ENCODE assay signal across 14 cellular contexts in genomic region chr14:59154383-59154782, GRCh38. TPM values are rescaled to one million over a fixed set of nuclear protein-coding genes. Genes with fewer than 3 reads are reported as not detected.
A peak's percentile ranks its signal among the peaks of the same experiment; 100 is the strongest.
DNase-seq lines count a peak whose midpoint lies in the region; ATAC-seq and TF ChIP-seq lines count a peak whose summit lies in the region.
"Had no signal": no experiment of that assay in that cellular context is flagged by ENCODE, and none has a peak within 500 bp of the region (broad histone marks: within the 10 kb centered on the region; RNA-seq: fewer than 3 reads in every experiment).

No MANE protein-coding gene starts in this region.

- peaks cover 0 to 6% (median 0%) of the 10 kb centered on the region in 7 donors for H3K9me3 Mint-ChIP-seq in CD4-positive, CD25-positive, alpha-beta regulatory T cell
- peaks cover 6% of the 10 kb centered on the region for H3K9me3 Mint-ChIP-seq in activated T-helper 17 cell treated with anti-CD3 and anti-CD28 coated beads, Interleukin-2, amount 50 U/mL, for 72 hours

- H3K4me3 ChIP-seq in CD4-positive, CD25-positive, alpha-beta regulatory T cell (ENCODE audit: low read depth, low read length): peak overlapping the region; percentile 52
- H3K4me3 ChIP-seq in GM12865 (ENCODE audit: low read depth, low read length) (no peak overlapping the region), lower lobe of right lung (no peak overlapping the region), ovary (no peak overlapping the region)

- TF ChIP-seq CTCF in GM12865 (IDR thresholded peaks at IDR 0.05; ENCODE audit: insufficient read depth, low read depth, low read length, missing control alignments) (no peak), lower lobe of right lung (IDR thresholded peaks at IDR 0.05) (no peak), ovary (IDR thresholded peaks at IDR 0.05) (no peak)

- DNase-seq in CD4-positive, CD25-positive, alpha-beta regulatory T cell: peak in 2 of 3 donors; percentile 31 to 59
- DNase-seq in GM12865 (ENCODE audit: low read depth): peak; percentile 11
- no peak for DNase-seq in lower lobe of right lung
- DNase-seq in ovary: no peak
- DNase-seq in DMS114 treated with DMSO at 0.1 percent for 48 hours (lab: John Stamatoyannopoulos, UW; ENCODE audit: unreplicated experiment): no peak
- DNase-seq: AML-193; H9; KG1; NCI-H1048; NCI-H345; NK-92 treated with Interleukin-12 subunit alpha and Interleukin-12 subunit beta, amount 100 ng/mL, for 24 hours had no signal

- H3K4me1 Mint-ChIP-seq in CD4-positive, CD25-positive, alpha-beta regulatory T cell: peaks cover 11 to 32% (median 28%) of the 10 kb centered on the region in 4 donors
- peaks cover 14% of the 10 kb centered on the region for H3K4me1 Mint-ChIP-seq in activated T-helper 17 cell treated with anti-CD3 and anti-CD28 coated beads, Interleukin-2, amount 50 U/mL, for 72 hours

- WGBS in ovary, 3 donors: 83 to 95% (median 92%) methylated on average over 2 of the region's 2 CpGs

- no peaks in the 10 kb centered on the region for H3K9me3 ChIP-seq in CD4-positive, CD25-positive, alpha-beta regulatory T cell (ENCODE audit: control insufficient read depth in 2 of 2, low read length in 2 of 2)
- H3K9me3 ChIP-seq in lower lobe of right lung (no peaks in the 10 kb centered on the region), ovary (no peaks in the 10 kb centered on the region)

- H3K27me3 ChIP-seq in CD4-positive, CD25-positive, alpha-beta regulatory T cell (ENCODE audit: control insufficient read depth, insufficient read depth, low read length): peaks cover 5% of the 10 kb centered on the region
- H3K27me3 ChIP-seq in lower lobe of right lung (ENCODE audit: low read depth) (no peaks in the 10 kb centered on the region), ovary (no peaks in the 10 kb centered on the region)

- H3K36me3 Mint-ChIP-seq in CD4-positive, CD25-positive, alpha-beta regulatory T cell: no peaks in the 10 kb centered on the region
- no peaks in the 10 kb centered on the region for H3K36me3 Mint-ChIP-seq in activated T-helper 17 cell treated with anti-CD3 and anti-CD28 coated beads, Interleukin-2, amount 50 U/mL, for 72 hours (ENCODE audit: low read depth)

- H3K4me1 ChIP-seq in CD4-positive, CD25-positive, alpha-beta regulatory T cell (ENCODE audit: control insufficient read depth, insufficient read depth, low read length, poor library complexity, severe bottlenecking): peaks cover 15% of the 10 kb centered on the region
- peaks cover 8% of the 10 kb centered on the region for H3K4me1 ChIP-seq in lower lobe of right lung
- H3K4me1 ChIP-seq in ovary (ENCODE audit: insufficient read depth): no peaks in the 10 kb centered on the region

- peak overlapping the region; percentile 37 for H3K27ac ChIP-seq in CD4-positive, CD25-positive, alpha-beta regulatory T cell (ENCODE audit: insufficient read depth, low read length, poor library complexity, severe bottlenecking)
- H3K27ac ChIP-seq in lower lobe of right lung (peak overlapping the region; percentile 25), ovary (no peak overlapping the region)

- peak overlapping the region; percentile 52 to 78 (median 72) for H3K27ac Mint-ChIP-seq in CD4-positive, CD25-positive, alpha-beta regulatory T cell
- H3K27ac Mint-ChIP-seq in activated T-helper 17 cell treated with anti-CD3 and anti-CD28 coated beads, Interleukin-2, amount 50 U/mL, for 72 hours: peak overlapping the region; percentile 81
- H3K27ac Mint-ChIP-seq: H9 had no signal

- ATAC-seq in CD4-positive, CD25-positive, alpha-beta regulatory T cell (ENCODE audit: low read depth in 2 of 2): peak; percentile 53 to 78
- ATAC-seq in activated T-helper 17 cell treated with anti-CD3 and anti-CD28 coated beads, Interleukin-2, amount 50 U/mL, for 72 hours (replicated peaks): peak; percentile 47
- ATAC-seq in lower lobe of right lung (no peak), GM21825 (IDR thresholded peaks at IDR 0.05; ENCODE audit: unreplicated experiment) (no peak), GM21390 (IDR thresholded peaks at IDR 0.05; ENCODE audit: unreplicated experiment) (no peak)

- no peak for TF ChIP-seq EP300 in ovary (IDR thresholded peaks at IDR 0.05)

- H3K4me3 Mint-ChIP-seq in CD4-positive, CD25-positive, alpha-beta regulatory T cell: peak overlapping the region in 3 of 4 donors; percentile 13 to 16 (median 15)
- no peak overlapping the region for H3K4me3 Mint-ChIP-seq in activated T-helper 17 cell treated with anti-CD3 and anti-CD28 coated beads, Interleukin-2, amount 50 U/mL, for 72 hours
- H3K4me3 Mint-ChIP-seq: H9 had no signal

- no peak for TF ChIP-seq POLR2A in ovary (IDR thresholded peaks at IDR 0.05)

- no peaks in the 10 kb centered on the region for H3K36me3 ChIP-seq in CD4-positive, CD25-positive, alpha-beta regulatory T cell (ENCODE audit: control insufficient read depth, insufficient read depth, low read length)
- no peaks in the 10 kb centered on the region for H3K36me3 ChIP-seq in lower lobe of right lung
- no peaks in the 10 kb centered on the region for H3K36me3 ChIP-seq in ovary

- intact Hi-C loops in lower lobe of right lung (cut with DNase I) (no loop called here), ovary (cut with DNase I) (no loop called here)

- peaks cover 5% of the 10 kb centered on the region for H3K27me3 Mint-ChIP-seq in CD4-positive, CD25-positive, alpha-beta regulatory T cell
- no peaks in the 10 kb centered on the region for H3K27me3 Mint-ChIP-seq in activated T-helper 17 cell treated with anti-CD3 and anti-CD28 coated beads, Interleukin-2, amount 50 U/mL, for 72 hours

RNA-seq across cellular contexts. Expression of gene DAAM1, which starts 34.1 kb away (rescaled TPM):
- 36.5 TPM for total RNA-seq in CD4-positive, CD25-positive, alpha-beta regulatory T cell
- 10 to 100 TPM in 3 of 4 donors, 1 to 10 TPM in 1; 6.1 to 13.9 (median 11.0) TPM for polyA plus RNA-seq in CD4-positive, CD25-positive, alpha-beta regulatory T cell
- total RNA-seq in activated T-helper 17 cell treated with anti-CD3 and anti-CD28 coated beads, Interleukin-2, amount 50 U/mL, for 72 hours: 10 to 100 TPM; 10.5 to 13.8 TPM
- total RNA-seq in lower lobe of right lung (46.7 TPM), ovary (10 to 100 TPM; 22.7 to 83.3 (median 36.4) TPM)
- 10 to 100 TPM; 19.0 to 35.3 TPM for polyA plus RNA-seq in ovary

Comparison
In these comparisons a context has a peak if more than half of its experiments do, and no peak if none do; other contexts are left out.
1. ATAC-seq: peak in CD4-positive, CD25-positive, alpha-beta regulatory T cell (2 of 2) and activated T-helper 17 cell treated with anti-CD3 and anti-CD28 coated beads, Interleukin-2, amount 50 U/mL, for 72 hours (single experiment); none in lower lobe of right lung (0 of 2), GM21825 (single experiment) and GM21390 (single experiment).
2. DNase-seq: peak in CD4-positive, CD25-positive, alpha-beta regulatory T cell (2 of 3) and GM12865 (single experiment); none in lower lobe of right lung (single experiment), ovary (0 of 5) and DMS114 treated with DMSO at 0.1 percent for 48 hours (single experiment).
3. H3K27ac ChIP-seq: peak in CD4-positive, CD25-positive, alpha-beta regulatory T cell (single experiment) and lower lobe of right lung (single experiment); none in ovary (0 of 2).